8 cellular contexts compared by ENCODE assay signal in genomic region chr15:40695469-40695910, GRCh38. TPM values are rescaled to one million over a fixed set of nuclear protein-coding genes. Genes with fewer than 3 reads are reported as not detected.
DNase-seq lines count a peak whose midpoint lies in the region; ATAC-seq and TF ChIP-seq lines count a peak whose summit lies in the region.

No MANE protein-coding gene starts in this region.

- peaks cover 20% of the 10 kb centered on the region for H3K4me1 Mint-ChIP-seq in activated CD8-positive, alpha-beta T cell treated with anti-CD3 and anti-CD28 coated beads for 36 hours (ENCODE audit: low read depth)

- peak; percentile 21 for ATAC-seq in HG03108 (IDR thresholded peaks at IDR 0.05; ENCODE audit: unreplicated experiment)
- ATAC-seq in activated CD8-positive, alpha-beta T cell treated with anti-CD3 and anti-CD28 coated beads for 36 hours = peak; percentile 21
- ATAC-seq in left cardiac atrium = peak; percentile 2 to 8

- H3K36me3 Mint-ChIP-seq in activated CD8-positive, alpha-beta T cell treated with anti-CD3 and anti-CD28 coated beads for 36 hours (ENCODE audit: low read depth) = peaks cover 44% of the 10 kb centered on the region

- H3K4me3 ChIP-seq in skeletal muscle cell (ENCODE audit: low read depth, low read length) = peak overlapping the region; percentile 97

- no peaks in the 10 kb centered on the region for H3K27me3 Mint-ChIP-seq in activated CD8-positive, alpha-beta T cell treated with anti-CD3 and anti-CD28 coated beads for 36 hours

- TF ChIP-seq CTCF in activated CD8-positive, alpha-beta T cell treated with anti-CD3 and anti-CD28 coated beads for 36 hours (IDR thresholded peaks at IDR 0.05) = no peak

- H3K27ac Mint-ChIP-seq in activated CD8-positive, alpha-beta T cell treated with anti-CD3 and anti-CD28 coated beads for 36 hours = peak overlapping the region; percentile 99

- peak overlapping the region; percentile 98 for H3K4me3 Mint-ChIP-seq in activated CD8-positive, alpha-beta T cell treated with anti-CD3 and anti-CD28 coated beads for 36 hours

- DNase-seq in stimulated activated CD4-positive, alpha-beta T cell treated with anti-CD3 and anti-CD28 coated beads, Interleukin-4, amount 100 ng/mL, for 24 hours = peak; percentile 9
- no peak for DNase-seq in stimulated activated CD4-positive, alpha-beta T cell treated with anti-CD3 and anti-CD28 coated beads, Interleukin-15, amount 100 ng/mL, for 24 hours
- DNase-seq in activated CD8-positive, alpha-beta T cell treated with anti-CD3 and anti-CD28 coated beads for 36 hours = peak; percentile 40
- no peak for DNase-seq in left cardiac atrium
- no peak for DNase-seq in skeletal muscle cell (ENCODE audit: low read depth)
- DNase-seq in NCI-H748 treated with DMSO at 0.1 percent for 48 hours (lab: John Stamatoyannopoulos, UW) = no peak
- no peak for DNase-seq in OCI-M2 (lab: John Stamatoyannopoulos, UW; ENCODE audit: unreplicated experiment)

- CTCF ChIA-PET in activated CD8-positive, alpha-beta T cell treated with anti-CD3 and anti-CD28 coated beads for 36 hours (lab: Charles Lee) = interaction anchor here (0.9 to 2.0 kb wide), 8 partner anchors 13 to 162 kb away, joined by 3 to 6 read pairs (median 4); partner anchors contain the start of genes CCDC32 and KNL1

- POLR2A ChIA-PET in activated CD8-positive, alpha-beta T cell treated with anti-CD3 and anti-CD28 coated beads for 36 hours (lab: Charles Lee) = interaction anchor here (0.9 to 3.5 kb wide), 21 partner anchors 10 to 588 kb away, joined by 3 to 16 read pairs (median 4); partner anchors contain the start of genes C15orf62, CCDC32, CHP1 and GCHFR

- intact Hi-C loops in activated CD8-positive, alpha-beta T cell treated with anti-CD3 and anti-CD28 coated beads for 36 hours (cut with micrococcal nuclease) = no loop called here
- intact Hi-C loops in left cardiac atrium (cut with DNase I) = no loop called here

- H3K9me3 Mint-ChIP-seq in activated CD8-positive, alpha-beta T cell treated with anti-CD3 and anti-CD28 coated beads for 36 hours = no peaks in the 10 kb centered on the region

RNA-seq across cellular contexts. Expression of gene RAD51, which starts 0.5 kb away (rescaled TPM):
- 10 to 100 TPM; 66.5 to 77.0 TPM for total RNA-seq in activated CD8-positive, alpha-beta T cell treated with anti-CD3 and anti-CD28 coated beads for 36 hours
- total RNA-seq in left cardiac atrium = 1 to 10 TPM in 1 of 2 donors, under 1 TPM in 1; 0.97 to 2.6 TPM

RNA-seq across cellular contexts. Expression of gene RMDN3, which starts 59.6 kb away (rescaled TPM):
- 10 to 100 TPM; 20.8 to 21.6 TPM for total RNA-seq in activated CD8-positive, alpha-beta T cell treated with anti-CD3 and anti-CD28 coated beads for 36 hours
- 10 to 100 TPM; 20.7 to 23.8 TPM for total RNA-seq in left cardiac atrium

Comparison
In these comparisons a context has a peak if more than half of its experiments do, and no peak if none do; other contexts are left out.
1. DNase-seq: peak in stimulated activated CD4-positive, alpha-beta T cell treated with anti-CD3 and anti-CD28 coated beads, Interleukin-4, amount 100 ng/mL, for 24 hours (single experiment) and activated CD8-positive, alpha-beta T cell treated with anti-CD3 and anti-CD28 coated beads for 36 hours (single experiment); none in stimulated activated CD4-positive, alpha-beta T cell treated with anti-CD3 and anti-CD28 coated beads, Interleukin-15, amount 100 ng/mL, for 24 hours (single experiment), left cardiac atrium (single experiment), skeletal muscle cell (single experiment), NCI-H748 treated with DMSO at 0.1 percent for 48 hours (single experiment) and OCI-M2 (single experiment).
2. RNA of gene RAD51, which starts 0.5 kb away (total RNA-seq): 66.5 to 77.0 TPM in activated CD8-positive, alpha-beta T cell treated with anti-CD3 and anti-CD28 coated beads for 36 hours; 0.97 to 2.6 TPM in left cardiac atrium; every median in the first group is over 10 times any median in the second.
3. Peak in every context shown above with its lines, with median percentiles within 50 percentile points of each other: ATAC-seq.